Comparison of ENCODE assay signal across 1 cellular context in the genomic region with DNA sequence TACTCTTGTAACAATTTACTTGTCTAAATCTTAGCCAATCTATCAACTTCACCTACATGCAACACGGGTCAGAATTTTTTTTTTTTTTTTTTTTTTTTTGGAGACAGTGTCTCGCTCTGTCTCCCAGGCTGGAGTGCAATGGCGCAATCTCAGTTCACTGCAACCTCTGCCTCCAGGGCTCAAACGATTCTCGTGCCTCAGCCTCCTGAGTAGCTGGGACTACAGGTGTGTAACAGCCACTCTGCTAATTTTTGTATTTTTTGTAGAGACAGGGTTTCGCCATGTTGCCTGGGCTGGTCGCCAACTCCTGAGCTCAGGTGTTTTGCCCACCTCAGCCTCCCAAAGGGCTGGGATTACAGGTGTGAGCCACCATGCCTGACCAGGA.
A peak's percentile ranks its signal among the peaks of the same experiment; 100 is the strongest.
TF ChIP-seq lines count a peak whose summit lies in the region.

No MANE protein-coding gene starts in this region.

TF ChIP-seq in GM12878, 131 proteins besides CTCF, POLR2A, EP300 and RAD21 (continued from another document):
- TF ChIP-seq MLLT1 (IDR thresholded peaks at IDR 0.05) (0 out of 2 replicates have a peak, but pooled peaks have one; percentile 5), ZNF384 (IDR thresholded peaks at IDR 0.05; ENCODE audit: borderline replicate concordance, low read depth, low read length) (0 out of 2 replicates have a peak, but pooled peaks have one; percentile 28), ZNF687 (IDR thresholded peaks at IDR 0.05) (0 out of 2 replicates have a peak, but pooled peaks have one; percentile 2)
